Comparison of ENCODE assay signal across 23 cellular contexts in genomic region chr22:19464975-19465374, GRCh38. TPM values are rescaled to one million over a fixed set of nuclear protein-coding genes. Genes with fewer than 3 reads are reported as not detected.
DNase-seq lines count a peak whose midpoint lies in the region; ATAC-seq lines count a peak whose summit lies in the region.
"Had no signal": no experiment of that assay in that cellular context is flagged by ENCODE, and none has a peak within 500 bp of the region (broad histone marks: within the 10 kb centered on the region; RNA-seq: fewer than 3 reads in every experiment).

No MANE protein-coding gene starts in this region.

- peak overlapping the region in 1 of 11 experiments; percentile 45; a peak in 1 of 22 replicates for H3K27ac ChIP-seq in BLaER1 treated with 17β-estradiol and CSF1 and Interleukin-3, amounts not matched to agents 10 nM and 100 nM
- no peak overlapping the region for H3K27ac ChIP-seq in mesendoderm (ENCODE audit: low read depth, low read length)
- H3K27ac ChIP-seq: KMS-11 had no signal

- peaks cover 88 to 100% (median 97%) of the 10 kb centered on the region in 11 experiments for H3K36me3 ChIP-seq in BLaER1 treated with 17β-estradiol and CSF1 and Interleukin-3, amounts not matched to agents 10 nM and 100 nM
- H3K36me3 ChIP-seq in mesendoderm (ENCODE audit: control insufficient read depth, insufficient read depth, low read length): peaks cover 15% of the 10 kb centered on the region

- no peak for ATAC-seq in memory B cell (ENCODE audit: low read depth)
- ATAC-seq in GM18519 (IDR thresholded peaks at IDR 0.05; ENCODE audit: low FRiP score, unreplicated experiment): no peak
- ATAC-seq: GM23338 had no signal

- CTCF ChIA-PET in activated CD4-positive, alpha-beta memory T cell treated with anti-CD3 and anti-CD28 coated beads, Interleukin-2, amount 10 ng/mL, durations not matched to agents 7 days and 5 days (lab: Charles Lee): interaction anchor here (0.6 to 1.5 kb wide), 2 partner anchors 11 to 14 kb away, joined by 3 read pairs; no protein-coding TSS in a partner anchor

- no peaks in the 10 kb centered on the region for H3K9me3 ChIP-seq in BLaER1 treated with 17β-estradiol and CSF1 and Interleukin-3, amounts not matched to agents 10 nM and 100 nM (replicated peaks in 1 of 11)

- POLR2A ChIA-PET in activated CD4-positive, alpha-beta memory T cell treated with anti-CD3 and anti-CD28 coated beads, Interleukin-2, amount 10 ng/mL, durations not matched to agents 7 days and 5 days (lab: Charles Lee): interaction anchor here (0.7 to 1.5 kb wide), 6 partner anchors 10 to 182 kb away, joined by 3 to 7 read pairs (median 4); partner anchors contain the start of genes CDC45 and HIRA

- no peak overlapping the region for H2AK5ac ChIP-seq in mesendoderm (ENCODE audit: low read length)

- H3K27me3 Mint-ChIP-seq in activated CD4-positive, alpha-beta memory T cell treated with anti-CD3 and anti-CD28 coated beads, Interleukin-2, amount 10 ng/mL, durations not matched to agents 7 days and 5 days: no peaks in the 10 kb centered on the region
- H3K27me3 Mint-ChIP-seq in memory B cell: no peaks in the 10 kb centered on the region
- H3K27me3 Mint-ChIP-seq: CD4-positive, alpha-beta T cell had no signal

- H3K4me3 Mint-ChIP-seq in activated CD4-positive, alpha-beta memory T cell treated with anti-CD3 and anti-CD28 coated beads, Interleukin-2, amount 10 ng/mL, durations not matched to agents 7 days and 5 days: no peak overlapping the region
- no peak overlapping the region for H3K4me3 Mint-ChIP-seq in memory B cell
- H3K4me3 Mint-ChIP-seq: CD4-positive, alpha-beta T cell; GM23338; H9 had no signal

- peak; percentile 3 for DNase-seq in activated CD8-positive, alpha-beta memory T cell treated with anti-CD3 and anti-CD28 coated beads, Interleukin-2, amount 50 U/mL, for 48 hours
- no peak for DNase-seq in activated CD8-positive, alpha-beta memory T cell treated with anti-CD3 and anti-CD28 coated beads, Interleukin-2, amount 50 U/mL, for 4 hours
- DNase-seq in activated CD4-positive, alpha-beta memory T cell treated with anti-CD3 and anti-CD28 coated beads, Interleukin-2, amount 10 ng/mL, durations not matched to agents 7 days and 5 days: no peak
- DNase-seq in memory B cell (ENCODE audit: low spot score in 2 of 2): no peak
- no peak for DNase-seq in T-helper 2 cell
- DNase-seq in mesendoderm: no peak
- DNase-seq: CD4-positive, alpha-beta T cell; DMS53; H9; IMR-90; MM.1S; NCI-H1694 treated with DMSO at 0.1 percent for 48 hours; NCI-H2081; NCI-H2171; NCI-H226; NCI-H510A; NCI-H69; Right ventricle myocardium superior; RPMI8226 had no signal

- no peaks in the 10 kb centered on the region for H3K79me2 ChIP-seq in mesendoderm (ENCODE audit: control insufficient read depth, insufficient read depth, low read length)

- H3K27ac Mint-ChIP-seq in activated CD4-positive, alpha-beta memory T cell treated with anti-CD3 and anti-CD28 coated beads, Interleukin-2, amount 10 ng/mL, durations not matched to agents 7 days and 5 days: peak overlapping the region; percentile 24
- peak overlapping the region; percentile 45 for H3K27ac Mint-ChIP-seq in memory B cell
- H3K27ac Mint-ChIP-seq: CD4-positive, alpha-beta T cell; GM23338; H9 had no signal

- H2BK5ac ChIP-seq in mesendoderm (ENCODE audit: low read length): no peak overlapping the region

- H3K79me1 ChIP-seq in mesendoderm (ENCODE audit: low read length): no peaks in the 10 kb centered on the region

- H3K4me1 Mint-ChIP-seq in activated CD4-positive, alpha-beta memory T cell treated with anti-CD3 and anti-CD28 coated beads, Interleukin-2, amount 10 ng/mL, durations not matched to agents 7 days and 5 days: peaks cover 14% of the 10 kb centered on the region
- peaks cover 2% of the 10 kb centered on the region for H3K4me1 Mint-ChIP-seq in memory B cell
- H3K4me1 Mint-ChIP-seq: GM23338, H9 had no signal

- H3K4ac ChIP-seq in mesendoderm (ENCODE audit: low read depth, low read length): no peak overlapping the region

- H3K9me3 Mint-ChIP-seq in activated CD4-positive, alpha-beta memory T cell treated with anti-CD3 and anti-CD28 coated beads, Interleukin-2, amount 10 ng/mL, durations not matched to agents 7 days and 5 days: no peaks in the 10 kb centered on the region
- no peaks in the 10 kb centered on the region for H3K9me3 Mint-ChIP-seq in memory B cell
- H3K9me3 Mint-ChIP-seq: CD4-positive, alpha-beta T cell; GM23338; H9 had no signal

- H3K36me3 Mint-ChIP-seq in activated CD4-positive, alpha-beta memory T cell treated with anti-CD3 and anti-CD28 coated beads, Interleukin-2, amount 10 ng/mL, durations not matched to agents 7 days and 5 days (ENCODE audit: low read depth): peaks cover 74% of the 10 kb centered on the region
- peaks cover 29% of the 10 kb centered on the region for H3K36me3 Mint-ChIP-seq in memory B cell

- peak overlapping the region in 6 of 11 experiments; percentile 1 to 36 (median 19); a peak in 5 of 22 replicates for H3K9ac ChIP-seq in BLaER1 treated with 17β-estradiol and CSF1 and Interleukin-3, amounts not matched to agents 10 nM and 100 nM
- no peak overlapping the region for H3K9ac ChIP-seq in mesendoderm (ENCODE audit: low read length)
- H3K9ac ChIP-seq: KMS-11 had no signal

- H2BK120ac ChIP-seq in mesendoderm (ENCODE audit: low read depth, low read length): no peak overlapping the region

- H4K5ac ChIP-seq in mesendoderm (ENCODE audit: low read length): no peak overlapping the region

- H2BK15ac ChIP-seq in mesendoderm (replicated peaks; ENCODE audit: low read depth): no peak overlapping the region

- WGBS in mesendoderm (ENCODE audit: extremely low coverage, insufficient coverage, low lambda C conversion rate): no CpG with 5 or more reads among the region's 4 CpGs

- H3K4me1 ChIP-seq in BLaER1 treated with 17β-estradiol and CSF1 and Interleukin-3, amounts not matched to agents 10 nM and 100 nM: peaks cover 0 to 22% (median 16%) of the 10 kb centered on the region in 10 experiments; a peak in 14 of 20 replicates
- H3K4me1 ChIP-seq in mesendoderm (ENCODE audit: control insufficient read depth, low read depth, low read length): no peaks in the 10 kb centered on the region

- H3K56ac ChIP-seq in mesendoderm (ENCODE audit: low read length): no peak overlapping the region

- H4K8ac ChIP-seq in mesendoderm (ENCODE audit: low read depth, low read length): no peak overlapping the region

- no peaks in the 10 kb centered on the region for H3K27me3 ChIP-seq in BLaER1 treated with 17β-estradiol and CSF1 and Interleukin-3, amounts not matched to agents 10 nM and 100 nM
- no peaks in the 10 kb centered on the region for H3K27me3 ChIP-seq in mesendoderm (ENCODE audit: insufficient read depth, low read length, poor library complexity)

- H4K20me1 ChIP-seq in BLaER1 treated with 17β-estradiol and CSF1 and Interleukin-3, amounts not matched to agents 10 nM and 100 nM: peaks cover 0 to 51% (median 36%) of the 10 kb centered on the region in 11 experiments; a peak in 17 of 22 replicates

- no peak overlapping the region for H3K23ac ChIP-seq in mesendoderm (ENCODE audit: low read length)

- no peak overlapping the region for H3K4me3 ChIP-seq in BLaER1 treated with 17β-estradiol and CSF1 and Interleukin-3, amounts not matched to agents 10 nM and 100 nM
- no peak overlapping the region for H3K4me3 ChIP-seq in mesendoderm (ENCODE audit: low read length)
- H3K4me3 ChIP-seq: GM23338 had no signal

- peak overlapping the region in 8 of 11 experiments; percentile 28 to 67 (median 50); a peak in 13 of 22 replicates for H3K4me2 ChIP-seq in BLaER1 treated with 17β-estradiol and CSF1 and Interleukin-3, amounts not matched to agents 10 nM and 100 nM
- no peak overlapping the region for H3K4me2 ChIP-seq in mesendoderm (ENCODE audit: low read length)
- H3K4me2 ChIP-seq: GM23338, KMS-11 had no signal

- H3K18ac ChIP-seq in mesendoderm (ENCODE audit: low read length): no peak overlapping the region

RNA-seq across cellular contexts. Expression of gene UFD1, which starts 14.0 kb away (rescaled TPM):
- total RNA-seq in activated CD4-positive, alpha-beta memory T cell treated with anti-CD3 and anti-CD28 coated beads, Interleukin-2, amount 10 ng/mL, durations not matched to agents 7 days and 5 days: 10 to 100 TPM; 62.1 to 65.6 TPM
- polyA plus RNA-seq in mesendoderm (2013, experiment 1 of 2): 115 TPM
- polyA plus RNA-seq in mesendoderm (2013, experiment 2 of 2): 113 TPM

RNA-seq across cellular contexts. Expression of gene CDC45, which starts 14.7 kb away (rescaled TPM):
- total RNA-seq in activated CD4-positive, alpha-beta memory T cell treated with anti-CD3 and anti-CD28 coated beads, Interleukin-2, amount 10 ng/mL, durations not matched to agents 7 days and 5 days: 10 to 100 TPM; 53.2 to 56.2 TPM
- polyA plus RNA-seq in mesendoderm (2013, experiment 1 of 2): 20.0 TPM
- 20.5 TPM for polyA plus RNA-seq in mesendoderm (2013, experiment 2 of 2)

RNA-seq across cellular contexts. Expression of gene C22orf39, which starts 17.5 kb away (rescaled TPM):
- 10 to 100 TPM; 31.8 to 32.9 TPM for total RNA-seq in activated CD4-positive, alpha-beta memory T cell treated with anti-CD3 and anti-CD28 coated beads, Interleukin-2, amount 10 ng/mL, durations not matched to agents 7 days and 5 days
- polyA plus RNA-seq in mesendoderm (2013, experiment 1 of 2): 15.7 TPM
- 15.7 TPM for polyA plus RNA-seq in mesendoderm (2013, experiment 2 of 2)

RNA-seq across cellular contexts. Expression of gene MRPL40, which starts 32.6 kb away (rescaled TPM):
- 10 to 100 TPM; 22.4 to 24.6 TPM for total RNA-seq in activated CD4-positive, alpha-beta memory T cell treated with anti-CD3 and anti-CD28 coated beads, Interleukin-2, amount 10 ng/mL, durations not matched to agents 7 days and 5 days
- 20.6 TPM for polyA plus RNA-seq in mesendoderm (2013, experiment 1 of 2)
- polyA plus RNA-seq in mesendoderm (2013, experiment 2 of 2): 21.9 TPM

RNA-seq across cellular contexts. Expression of gene HIRA, which starts 33.4 kb away (rescaled TPM):
- 10 to 100 TPM; 52.0 to 52.8 TPM for total RNA-seq in activated CD4-positive, alpha-beta memory T cell treated with anti-CD3 and anti-CD28 coated beads, Interleukin-2, amount 10 ng/mL, durations not matched to agents 7 days and 5 days
- 33.7 TPM for polyA plus RNA-seq in mesendoderm (2013, experiment 1 of 2)
- 34.4 TPM for polyA plus RNA-seq in mesendoderm (2013, experiment 2 of 2)
